1 cellular context compared by ENCODE assay signal in genomic region chr11:119195680-119196079, GRCh38.
A peak's percentile ranks its signal among the peaks of the same experiment; 100 is the strongest.
TF ChIP-seq lines count a peak whose summit lies in the region.

No MANE protein-coding gene starts in this region.

TF ChIP-seq in H1, 55 proteins besides CTCF, POLR2A, EP300 and RAD21 (continued from another document):
- no peak for TF ChIP-seq CHD7 (IDR thresholded peaks at IDR 0.05; ENCODE audit: insufficient replicate concordance, low read length)
- peak; percentile 97 for TF ChIP-seq SP1 (IDR thresholded peaks at IDR 0.05; ENCODE audit: low read depth, low read length)
- TF ChIP-seq HDAC6 (IDR thresholded peaks at IDR 0.05; ENCODE audit: low read depth, low read length): no peak
- no peak for TF ChIP-seq ATF2 (IDR thresholded peaks at IDR 0.05; ENCODE audit: low read length)
- TF ChIP-seq TEAD4 (IDR thresholded peaks at IDR 0.05; ENCODE audit: low read depth, low read length): no peak
- no peak for TF ChIP-seq TCF12 (IDR thresholded peaks at IDR 0.05; ENCODE audit: low read depth, low read length)
- TF ChIP-seq SIRT6 (IDR thresholded peaks at IDR 0.05; ENCODE audit: low read length): no peak
- no peak for TF ChIP-seq CBX8 (IDR thresholded peaks at IDR 0.05; ENCODE audit: borderline replicate concordance, low read depth, low read length)
- TF ChIP-seq CEBPB (IDR thresholded peaks at IDR 0.05; ENCODE audit: low read depth, low read length): no peak
- TF ChIP-seq SIN3A (conservative IDR thresholded peaks at IDR 0.05 in 1 of 2, IDR thresholded peaks at IDR 0.05 in 1 of 2; ENCODE audit: low read depth in 1 of 2, low read length in 2 of 2): no peak
- peak; percentile 80 for TF ChIP-seq CHD2 (IDR thresholded peaks at IDR 0.05; ENCODE audit: low read length)
- TF ChIP-seq CHD1 (IDR thresholded peaks at IDR 0.05; ENCODE audit: low read depth, low read length): no peak
- TF ChIP-seq CTBP2 (IDR thresholded peaks at IDR 0.05; ENCODE audit: borderline replicate concordance, insufficient read depth, insufficient read length, low read length): no peak
- TF ChIP-seq KDM5A (IDR thresholded peaks at IDR 0.05; ENCODE audit: low read length): no peak
- TF ChIP-seq SIX5 (IDR thresholded peaks at IDR 0.05; ENCODE audit: low read depth, low read length): no peak
- no peak for TF ChIP-seq TAF7 (optimal IDR thresholded peaks at IDR 0.05; ENCODE audit: borderline replicate concordance, low read depth, low read length)
- TF ChIP-seq ATF3 (IDR thresholded peaks at IDR 0.05; ENCODE audit: insufficient read depth, low read depth, low read length): no peak
- no peak for TF ChIP-seq USF2 (IDR thresholded peaks at IDR 0.05; ENCODE audit: low read length)
- TF ChIP-seq YY1 (IDR thresholded peaks at IDR 0.05; ENCODE audit: low read depth, low read length): no peak
- no peak for TF ChIP-seq RBBP5 (IDR thresholded peaks at IDR 0.05; ENCODE audit: borderline replicate concordance, low read depth, low read length)
- TF ChIP-seq SRF (IDR thresholded peaks at IDR 0.05; ENCODE audit: low read depth, low read length): no peak
- no peak for TF ChIP-seq JUN (IDR thresholded peaks at IDR 0.05; ENCODE audit: low read depth, low read length)
- TF ChIP-seq SP4 (IDR thresholded peaks at IDR 0.05; ENCODE audit: low read length): 0 out of 2 replicates have a peak, but pooled peaks have one; percentile 37
- no peak for TF ChIP-seq ZNF274 (IDR thresholded peaks at IDR 0.05; ENCODE audit: borderline replicate concordance, extremely low read depth, low read length)
- TF ChIP-seq ASH2L (IDR thresholded peaks at IDR 0.05; ENCODE audit: low read length): no peak
- TF ChIP-seq SP2 (IDR thresholded peaks at IDR 0.05; ENCODE audit: low read length): peak; percentile 78
- no peak for TF ChIP-seq SUZ12 (IDR thresholded peaks at IDR 0.05; ENCODE audit: low read length)
- no peak for TF ChIP-seq EGR1 (IDR thresholded peaks at IDR 0.05; ENCODE audit: borderline replicate concordance, low read depth, low read length)
- TF ChIP-seq TBP (IDR thresholded peaks at IDR 0.05; ENCODE audit: low read depth, low read length): no peak
